11 cellular contexts compared by ENCODE assay signal in the genomic region with DNA sequence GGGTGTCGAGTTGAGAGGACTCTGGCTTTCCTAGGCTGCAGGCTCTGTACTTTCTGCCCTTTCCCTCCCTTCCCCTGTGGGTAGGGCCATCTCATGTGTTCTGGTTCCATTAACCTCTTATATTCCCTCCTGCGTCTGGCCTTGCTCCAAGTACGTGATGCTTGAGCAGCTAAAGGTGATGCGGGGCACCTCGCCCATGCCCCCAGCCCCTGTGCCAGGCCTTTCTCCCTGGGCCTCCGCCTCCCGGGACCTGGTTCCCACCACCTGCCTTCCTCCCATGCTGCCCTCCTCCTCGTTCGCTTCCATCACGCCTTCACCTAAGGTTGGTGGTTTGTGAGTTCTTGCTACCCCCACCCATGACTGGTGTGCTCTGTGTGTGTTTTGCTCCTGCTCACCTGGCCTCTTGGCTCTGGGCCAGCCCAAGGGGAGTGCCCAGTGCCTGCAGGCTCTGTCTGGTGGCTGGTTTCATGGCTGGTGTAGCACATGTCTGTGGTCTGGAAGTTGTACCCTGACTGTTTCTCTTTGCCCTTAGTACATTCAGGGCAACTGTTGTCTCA. TPM values are rescaled to one million over a fixed set of nuclear protein-coding genes. Genes with fewer than 3 reads are reported as not detected.
DNase-seq lines count a peak whose midpoint lies in the region; ATAC-seq, FAIRE-seq and TF ChIP-seq lines count a peak whose summit lies in the region.
"Had no signal": no experiment of that assay in that cellular context is flagged by ENCODE, and none has a peak within 500 bp of the region (broad histone marks: within the 10 kb centered on the region; RNA-seq: fewer than 3 reads in every experiment).

No MANE protein-coding gene starts in this region.

- TF ChIP-seq CTCF in GM12865 (IDR thresholded peaks at IDR 0.05; ENCODE audit: insufficient read depth, low read depth, low read length, missing control alignments) (no peak), astrocyte (IDR thresholded peaks at IDR 0.05; ENCODE audit: insufficient read depth, low read depth, low read length) (no peak), pancreas (IDR thresholded peaks at IDR 0.05) (no peak), ovary (IDR thresholded peaks at IDR 0.05) (no peak)
- no peak for TF ChIP-seq CTCF in activated CD8-positive, alpha-beta T cell treated with anti-CD3 and anti-CD28 coated beads for 36 hours (IDR thresholded peaks at IDR 0.05)

- ATAC-seq in pancreas (peak; percentile 71 to 82 (median 78)), GM18907 (IDR thresholded peaks at IDR 0.05; ENCODE audit: unreplicated experiment) (no peak)
- ATAC-seq in activated CD8-positive, alpha-beta T cell treated with anti-CD3 and anti-CD28 coated beads for 36 hours: no peak

- POLR2A ChIA-PET in activated CD8-positive, alpha-beta T cell treated with anti-CD3 and anti-CD28 coated beads for 36 hours (lab: Charles Lee): no interaction called here

- no peak for TF ChIP-seq POLR2A in ovary (IDR thresholded peaks at IDR 0.05)

- DNase-seq in GM12865 (ENCODE audit: low read depth): peak; percentile 15
- DNase-seq in NCI-H2107 (lab: John Stamatoyannopoulos, UW): peak; percentile 74
- no peak for DNase-seq in astrocyte (ENCODE audit: low read depth)
- DNase-seq in pancreas: peak; percentile 78 to 95 (median 87)
- DNase-seq in ovary: no peak
- DNase-seq in inferior parietal cortex (ENCODE audit: extremely low spot score): no peak
- DNase-seq in activated CD8-positive, alpha-beta T cell treated with anti-CD3 and anti-CD28 coated beads for 36 hours: no peak
- DNase-seq: activated T-cell treated with anti-CD3 and anti-CD28 coated beads, Interleukin-2, amount 50 U/mL, for 24 hours; stimulated activated CD4-positive, alpha-beta T cell treated with anti-CD3 and anti-CD28 coated beads, Interleukin-15, amount 100 ng/mL, for 24 hours had no signal

- no peaks in the 10 kb centered on the region for H3K27me3 ChIP-seq in astrocyte (ENCODE audit: insufficient read depth, low read length)
- H3K27me3 ChIP-seq in pancreas: no peaks in the 10 kb centered on the region
- H3K27me3 ChIP-seq in ovary: no peaks in the 10 kb centered on the region

- peaks cover 28% of the 10 kb centered on the region for H3K36me3 Mint-ChIP-seq in astrocyte (ENCODE audit: low read depth, unreplicated experiment)
- no peaks in the 10 kb centered on the region for H3K36me3 Mint-ChIP-seq in activated CD8-positive, alpha-beta T cell treated with anti-CD3 and anti-CD28 coated beads for 36 hours (ENCODE audit: low read depth)

- H3K27ac ChIP-seq in astrocyte (ENCODE audit: low read depth, low read length) (no peak overlapping the region), pancreas (no peak overlapping the region), ovary (no peak overlapping the region)
- H3K27ac ChIP-seq: PC-9 had no signal

- no peak overlapping the region for H3K4me3 ChIP-seq in GM12865 (ENCODE audit: low read depth, low read length)
- no peak overlapping the region for H3K4me3 ChIP-seq in astrocyte (ENCODE audit: insufficient read depth, low read depth, low read length)
- H3K4me3 ChIP-seq in pancreas: no peak overlapping the region
- H3K4me3 ChIP-seq in ovary: no peak overlapping the region
- H3K4me3 ChIP-seq: PC-9 had no signal

- H3K4me2 ChIP-seq in astrocyte (ENCODE audit: low read length): no peak overlapping the region
- H3K4me2 ChIP-seq: PC-9 had no signal

- no peaks in the 10 kb centered on the region for H3K9me3 ChIP-seq in astrocyte (ENCODE audit: insufficient read depth, low read depth, low read length)
- no peaks in the 10 kb centered on the region for H3K9me3 ChIP-seq in pancreas
- H3K9me3 ChIP-seq in ovary: no peaks in the 10 kb centered on the region

- peaks cover 2% of the 10 kb centered on the region for H3K4me1 Mint-ChIP-seq in astrocyte (ENCODE audit: low read depth, unreplicated experiment)
- H3K4me1 Mint-ChIP-seq in activated CD8-positive, alpha-beta T cell treated with anti-CD3 and anti-CD28 coated beads for 36 hours (ENCODE audit: low read depth): no peaks in the 10 kb centered on the region

- intact Hi-C loops in pancreas (cut with DNase I) (no loop called here), ovary (cut with DNase I) (no loop called here)
- intact Hi-C loops in activated CD8-positive, alpha-beta T cell treated with anti-CD3 and anti-CD28 coated beads for 36 hours (cut with micrococcal nuclease): no loop called here

- peaks cover 93% of the 10 kb centered on the region for H4K20me1 ChIP-seq in astrocyte (ENCODE audit: insufficient read depth, low read length)

- no peaks in the 10 kb centered on the region for H3K9me3 Mint-ChIP-seq in astrocyte (ENCODE audit: unreplicated experiment)
- no peaks in the 10 kb centered on the region for H3K9me3 Mint-ChIP-seq in activated CD8-positive, alpha-beta T cell treated with anti-CD3 and anti-CD28 coated beads for 36 hours
- H3K9me3 Mint-ChIP-seq: activated T-cell treated with anti-CD3 and anti-CD28 coated beads, Interleukin-2, amount 50 U/mL, for 24 hours had no signal

- 45 to 52% methylated on average over 10 of the region's 10 CpGs for WGBS in pancreas, 2 donors
- WGBS in ovary, 3 donors: 86 to 88% (median 87%) methylated on average over 10 of the region's 10 CpGs

- H2AFZ ChIP-seq in astrocyte (ENCODE audit: low read depth, low read length): no peak overlapping the region
- H2AFZ ChIP-seq: PC-9 had no signal

- H3K9ac ChIP-seq in astrocyte (ENCODE audit: low read length): peak overlapping the region; percentile 14

- H3K79me2 ChIP-seq in astrocyte (ENCODE audit: insufficient read depth, low read length): peaks cover 79% of the 10 kb centered on the region

- no peak overlapping the region for H3K4me3 Mint-ChIP-seq in astrocyte (ENCODE audit: unreplicated experiment)
- no peak overlapping the region for H3K4me3 Mint-ChIP-seq in activated CD8-positive, alpha-beta T cell treated with anti-CD3 and anti-CD28 coated beads for 36 hours
- H3K4me3 Mint-ChIP-seq: activated T-cell treated with anti-CD3 and anti-CD28 coated beads, Interleukin-2, amount 50 U/mL, for 24 hours had no signal

- CTCF ChIA-PET in activated CD8-positive, alpha-beta T cell treated with anti-CD3 and anti-CD28 coated beads for 36 hours (lab: Charles Lee): no interaction called here

- H3K4me1 ChIP-seq in astrocyte (ENCODE audit: insufficient read depth, low read length): no peaks in the 10 kb centered on the region
- H3K4me1 ChIP-seq in pancreas: peaks cover 5 to 32% (median 19%) of the 10 kb centered on the region in 3 donors
- no peaks in the 10 kb centered on the region for H3K4me1 ChIP-seq in ovary (ENCODE audit: insufficient read depth)

- H3K36me3 ChIP-seq in astrocyte (ENCODE audit: insufficient read depth, low read length): peaks cover 59% of the 10 kb centered on the region
- H3K36me3 ChIP-seq in pancreas: peaks cover 0 to 27% (median 9%) of the 10 kb centered on the region in 3 donors
- no peaks in the 10 kb centered on the region for H3K36me3 ChIP-seq in ovary

- no peaks in the 10 kb centered on the region for H3K27me3 Mint-ChIP-seq in astrocyte (ENCODE audit: low read depth, unreplicated experiment)
- no peaks in the 10 kb centered on the region for H3K27me3 Mint-ChIP-seq in activated CD8-positive, alpha-beta T cell treated with anti-CD3 and anti-CD28 coated beads for 36 hours
- H3K27me3 Mint-ChIP-seq: activated T-cell treated with anti-CD3 and anti-CD28 coated beads, Interleukin-2, amount 50 U/mL, for 24 hours had no signal

- no peak for TF ChIP-seq EP300 in ovary (IDR thresholded peaks at IDR 0.05)

- H3K27ac Mint-ChIP-seq in astrocyte (ENCODE audit: unreplicated experiment): no peak overlapping the region
- H3K27ac Mint-ChIP-seq in activated CD8-positive, alpha-beta T cell treated with anti-CD3 and anti-CD28 coated beads for 36 hours: no peak overlapping the region
- H3K27ac Mint-ChIP-seq: activated T-cell treated with anti-CD3 and anti-CD28 coated beads, Interleukin-2, amount 50 U/mL, for 24 hours had no signal

- FAIRE-seq in astrocyte (lab: Jason Lieb, UNC) (no peak), pancreas (lab: Jason Lieb, UNC) (no peak)

RNA-seq across cellular contexts. Expression of a gene that starts 34.1 kb away (rescaled TPM):
- total RNA-seq in astrocyte: 179 and 194 TPM in 2 replicates
- 10 to 100 TPM; 29.3 to 66.6 (median 41.0) TPM for total RNA-seq in pancreas
- 100 to 1,000 TPM; 152 to 153 TPM for polyA plus RNA-seq in pancreas
- 100 to 1,000 TPM in 5 of 7 donors, 10 to 100 TPM in 2; 69.4 to 265 (median 139) TPM for total RNA-seq in ovary
- 10 to 100 TPM; 46.2 to 73.7 TPM for polyA plus RNA-seq in ovary
- 1 to 10 TPM; 3.0 to 5.1 TPM for total RNA-seq in activated CD8-positive, alpha-beta T cell treated with anti-CD3 and anti-CD28 coated beads for 36 hours

RNA-seq across cellular contexts. Expression of a gene that starts 37.9 kb away (rescaled TPM):
- total RNA-seq in astrocyte: not detected in 2 replicates
- 1 to 10 TPM in 2 of 6 donors, under 1 TPM in 4; 0.14 to 1.5 (median 0.62) TPM for total RNA-seq in pancreas
- 1 to 10 TPM; 3.8 to 4.7 TPM for polyA plus RNA-seq in pancreas
- under 1 TPM in 1 of 7 donors, not detected in 6; 0.10 TPM for total RNA-seq in ovary
- polyA plus RNA-seq in ovary: under 1 TPM in 1 of 2 donors, not detected in 1; 0.48 TPM
- not detected for total RNA-seq in activated CD8-positive, alpha-beta T cell treated with anti-CD3 and anti-CD28 coated beads for 36 hours
- total RNA-seq: PC-9 had no signal

Comparison
In these comparisons a context has a peak if more than half of its experiments do, and no peak if none do; other contexts are left out.
1. DNase-seq: peak in GM12865 (single experiment), NCI-H2107 (single experiment) and pancreas (6 of 6); none in astrocyte (single experiment), ovary (0 of 5), inferior parietal cortex (single experiment) and activated CD8-positive, alpha-beta T cell treated with anti-CD3 and anti-CD28 coated beads for 36 hours (single experiment).
2. ATAC-seq: peak in pancreas (4 of 4); none in GM18907 (single experiment) and activated CD8-positive, alpha-beta T cell treated with anti-CD3 and anti-CD28 coated beads for 36 hours (single experiment).
3. RNA of a gene that starts 34.1 kb away (total RNA-seq): 179 to 194 TPM in astrocyte, 69.4 to 265 TPM in ovary and 29.3 to 66.6 TPM in pancreas; 3.0 to 5.1 TPM in activated CD8-positive, alpha-beta T cell treated with anti-CD3 and anti-CD28 coated beads for 36 hours; every median in the first group is over 4 times any median in the second.